In the genomic region with DNA sequence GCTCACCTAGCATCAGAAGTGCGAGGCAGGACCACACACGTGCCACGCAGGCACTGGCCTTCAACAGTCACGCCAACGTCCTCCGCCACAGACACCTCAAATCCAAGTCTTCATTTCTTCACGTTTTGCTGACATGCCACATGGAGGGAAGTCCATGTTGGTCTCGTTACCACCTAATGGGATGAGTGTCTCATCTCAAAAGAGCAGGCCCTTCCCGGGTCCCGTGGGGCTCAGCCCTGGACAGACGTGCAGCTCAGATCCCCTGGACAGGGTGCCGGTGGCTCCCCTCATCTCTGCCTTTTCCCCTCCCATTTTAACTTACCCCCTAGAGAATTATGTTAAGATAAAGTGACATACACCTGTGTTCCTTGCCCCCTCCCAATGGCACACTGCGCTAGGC, we compare ENCODE assay signal across 20 cellular contexts.
"Had no signal": no experiment of that assay in that cellular context is flagged by ENCODE, and none has a peak within 500 bp of the region (broad histone marks: within the 10 kb centered on the region; RNA-seq: fewer than 3 reads in every experiment).

No MANE protein-coding gene starts in this region.

- FAIRE-seq: bronchial epithelial cell, keratinocyte, pancreas had no signal

- DNase-seq: activated naive CD4-positive, alpha-beta T cell; activated T-cell treated with anti-CD3 and anti-CD28 coated beads, Interleukin-2, amount 50 U/mL, for 4 hours; left lung; mammary epithelial cell; midbrain; natural killer cell; pancreas; stimulated activated CD4-positive, alpha-beta T cell treated with anti-CD3 and anti-CD28 coated beads, Interleukin-2, amount 100 ng/mL, for 48 hours; stimulated activated naive CD4-positive, alpha-beta T cell treated with Interleukin-2 at 50 U/mL for 16 hours; upper lobe of left lung had no signal

- H3K9me3 ChIP-seq: pancreas had no signal

- H3K36me3 ChIP-seq: heart left ventricle, left lung, pancreas, sigmoid colon, upper lobe of left lung had no signal

- H3K27ac ChIP-seq: coronary artery, epithelial cell of prostate, heart left ventricle, left lung, pancreas, sigmoid colon, upper lobe of left lung, VCaP had no signal

- H3K4me3 ChIP-seq: coronary artery, heart left ventricle, left lung, pancreas, sigmoid colon, smooth muscle cell, upper lobe of left lung had no signal

- H3K4me1 ChIP-seq: heart left ventricle, left lung, pancreas, sigmoid colon, upper lobe of left lung had no signal

- H3K27me3 ChIP-seq: pancreas, upper lobe of left lung had no signal

- ATAC-seq: activated CD4-positive, CD25-positive, alpha-beta regulatory T cell treated with anti-CD3 and anti-CD28 coated beads, Interleukin-2, amount 50 U/mL, for 24 hours; activated T-cell treated with anti-CD3 and anti-CD28 coated beads, Interleukin-2, amount 50 U/mL, for 4 hours; heart left ventricle; left lung; natural killer cell; pancreas; T-cell had no signal
